In the genomic region with DNA sequence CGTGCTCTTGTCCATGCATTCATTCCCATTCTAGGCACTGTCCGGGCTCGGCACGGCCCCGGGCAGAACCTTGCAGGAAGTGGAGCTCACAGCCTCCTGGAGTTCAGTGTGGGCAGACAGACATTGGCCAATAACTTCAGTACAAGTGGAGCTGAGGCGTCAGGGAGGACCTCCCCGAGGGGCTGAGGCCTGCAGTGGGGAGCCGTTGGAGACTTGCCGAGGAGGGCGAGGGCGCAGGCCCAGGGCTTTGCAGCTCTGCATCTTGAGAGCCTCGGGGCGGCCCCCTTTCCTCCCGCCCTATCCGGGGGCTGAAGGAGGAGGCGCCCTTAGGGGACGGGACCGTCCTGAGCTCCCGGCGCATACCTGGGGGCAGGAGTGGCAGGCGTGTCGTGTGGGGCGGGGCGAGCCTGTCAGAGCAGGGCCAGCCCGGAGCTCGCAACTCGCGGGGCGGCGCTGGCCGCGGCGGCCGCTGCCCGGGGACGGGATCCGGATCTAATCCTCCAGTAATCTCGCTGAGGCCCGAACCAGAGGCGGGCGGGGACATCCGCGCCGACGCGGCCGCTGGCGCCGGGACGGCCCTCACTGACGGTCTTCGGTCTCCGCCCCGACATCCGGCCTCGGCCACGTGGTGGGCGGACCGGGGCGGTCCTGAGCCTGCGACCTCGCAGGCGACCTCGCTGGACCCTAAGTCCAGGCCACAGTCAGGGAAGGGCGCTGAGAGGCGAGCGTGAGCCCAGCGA, we compare ENCODE assay signal across 1 cellular context.
A peak's percentile ranks its signal among the peaks of the same experiment; 100 is the strongest.
TF ChIP-seq lines count a peak whose summit lies in the region.

Gene ACY1, plus strand, starts transcription at position 698 of the 740 bp plus-strand sequence. CDS start 530 bp downstream, outside the sequence.

TF ChIP-seq in K562, 482 proteins besides CTCF, POLR2A, EP300 and RAD21 (continued from another document and continues in another):
- TF ChIP-seq TAL1 (IDR thresholded peaks at IDR 0.05), result no peak
- TF ChIP-seq, protein P1, sequence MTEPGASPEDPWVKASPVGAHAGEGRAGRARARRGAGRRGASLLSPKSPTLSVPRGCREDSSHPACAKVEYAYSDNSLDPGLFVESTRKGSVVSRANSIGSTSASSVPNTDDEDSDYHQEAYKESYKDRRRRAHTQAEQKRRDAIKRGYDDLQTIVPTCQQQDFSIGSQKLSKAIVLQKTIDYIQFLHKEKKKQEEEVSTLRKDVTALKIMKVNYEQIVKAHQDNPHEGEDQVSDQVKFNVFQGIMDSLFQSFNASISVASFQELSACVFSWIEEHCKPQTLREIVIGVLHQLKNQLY (CRISPR knock-in tag; conservative IDR thresholded peaks at IDR 0.05), result no peak
- no peak; a peak in 1 of 4 replicates for TF ChIP-seq KDM4B (IDR thresholded peaks at IDR 0.05; ENCODE audit: borderline replicate concordance in 2 of 2, low read depth in 1 of 2)
- TF ChIP-seq RREB1 (CRISPR knock-in tag; IDR thresholded peaks at IDR 0.05), result no peak
- no peak for TF ChIP-seq ZNF668 (CRISPR knock-in tag; IDR thresholded peaks at IDR 0.05)
- TF ChIP-seq ZSCAN29 (IDR thresholded peaks at IDR 0.05), result peak; percentile 60; the same call in 1 of the 2 replicates
- no peak for TF ChIP-seq U2AF1 (optimal IDR thresholded peaks at IDR 0.05; ENCODE audit: low read depth, low read length)
- no peak for TF ChIP-seq BRD4 (IDR thresholded peaks at IDR 0.05)
- no peak for TF ChIP-seq ZNF644 (tag; IDR thresholded peaks at IDR 0.05; ENCODE audit: low read depth)
- TF ChIP-seq MEIS2 (IDR thresholded peaks at IDR 0.05; ENCODE audit: partially characterized antibody), result peak; percentile 42
- peak; percentile 85 for TF ChIP-seq EP400 (IDR thresholded peaks at IDR 0.05)
- no peak for TF ChIP-seq CHD4 (IDR thresholded peaks at IDR 0.05; ENCODE audit: insufficient read depth, insufficient replicate concordance, low read depth, low read length, poor library complexity, severe bottlenecking)
- TF ChIP-seq SP1 (CRISPR knock-in tag; IDR thresholded peaks at IDR 0.05), result peak; percentile 48; the same call in 1 of the 2 replicates
- TF ChIP-seq PTBP1 (IDR thresholded peaks at IDR 0.05; ENCODE audit: low read depth, low read length), result no peak
- no peak for TF ChIP-seq NFE2L1 (tag; IDR thresholded peaks at IDR 0.05; ENCODE audit: borderline replicate concordance, low read depth)
- no peak; the same call in 1 of the 2 replicates for TF ChIP-seq C11orf30 (IDR thresholded peaks at IDR 0.05; ENCODE audit: low read depth)
- no peak for TF ChIP-seq THAP12 (CRISPR knock-in tag; IDR thresholded peaks at IDR 0.05)
- no peak for TF ChIP-seq ZKSCAN3 (CRISPR knock-in tag; IDR thresholded peaks at IDR 0.05)
- TF ChIP-seq, protein P2, sequence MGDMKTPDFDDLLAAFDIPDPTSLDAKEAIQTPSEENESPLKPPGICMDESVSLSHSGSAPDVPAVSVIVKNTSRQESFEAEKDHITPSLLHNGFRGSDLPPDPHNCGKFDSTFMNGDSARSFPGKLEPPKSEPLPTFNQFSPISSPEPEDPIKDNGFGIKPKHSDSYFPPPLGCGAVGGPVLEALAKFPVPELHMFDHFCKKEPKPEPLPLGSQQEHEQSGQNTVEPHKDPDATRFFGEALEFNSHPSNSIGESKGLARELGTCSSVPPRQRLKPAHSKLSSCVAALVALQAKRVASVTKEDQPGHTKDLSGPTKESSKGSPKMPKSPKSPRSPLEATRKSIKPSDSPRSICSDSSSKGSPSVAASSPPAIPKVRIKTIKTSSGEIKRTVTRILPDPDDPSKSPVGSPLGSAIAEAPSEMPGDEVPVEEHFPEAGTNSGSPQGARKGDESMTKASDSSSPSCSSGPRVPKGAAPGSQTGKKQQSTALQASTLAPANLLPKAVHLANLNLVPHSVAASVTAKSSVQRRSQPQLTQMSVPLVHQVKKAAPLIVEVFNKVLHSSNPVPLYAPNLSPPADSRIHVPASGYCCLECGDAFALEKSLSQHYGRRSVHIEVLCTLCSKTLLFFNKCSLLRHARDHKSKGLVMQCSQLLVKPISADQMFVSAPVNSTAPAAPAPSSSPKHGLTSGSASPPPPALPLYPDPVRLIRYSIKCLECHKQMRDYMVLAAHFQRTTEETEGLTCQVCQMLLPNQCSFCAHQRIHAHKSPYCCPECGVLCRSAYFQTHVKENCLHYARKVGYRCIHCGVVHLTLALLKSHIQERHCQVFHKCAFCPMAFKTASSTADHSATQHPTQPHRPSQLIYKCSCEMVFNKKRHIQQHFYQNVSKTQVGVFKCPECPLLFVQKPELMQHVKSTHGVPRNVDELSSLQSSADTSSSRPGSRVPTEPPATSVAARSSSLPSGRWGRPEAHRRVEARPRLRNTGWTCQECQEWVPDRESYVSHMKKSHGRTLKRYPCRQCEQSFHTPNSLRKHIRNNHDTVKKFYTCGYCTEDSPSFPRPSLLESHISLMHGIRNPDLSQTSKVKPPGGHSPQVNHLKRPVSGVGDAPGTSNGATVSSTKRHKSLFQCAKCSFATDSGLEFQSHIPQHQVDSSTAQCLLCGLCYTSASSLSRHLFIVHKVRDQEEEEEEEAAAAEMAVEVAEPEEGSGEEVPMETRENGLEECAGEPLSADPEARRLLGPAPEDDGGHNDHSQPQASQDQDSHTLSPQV (IDR thresholded peaks at IDR 0.05), result no peak
- TF ChIP-seq, protein P3, sequence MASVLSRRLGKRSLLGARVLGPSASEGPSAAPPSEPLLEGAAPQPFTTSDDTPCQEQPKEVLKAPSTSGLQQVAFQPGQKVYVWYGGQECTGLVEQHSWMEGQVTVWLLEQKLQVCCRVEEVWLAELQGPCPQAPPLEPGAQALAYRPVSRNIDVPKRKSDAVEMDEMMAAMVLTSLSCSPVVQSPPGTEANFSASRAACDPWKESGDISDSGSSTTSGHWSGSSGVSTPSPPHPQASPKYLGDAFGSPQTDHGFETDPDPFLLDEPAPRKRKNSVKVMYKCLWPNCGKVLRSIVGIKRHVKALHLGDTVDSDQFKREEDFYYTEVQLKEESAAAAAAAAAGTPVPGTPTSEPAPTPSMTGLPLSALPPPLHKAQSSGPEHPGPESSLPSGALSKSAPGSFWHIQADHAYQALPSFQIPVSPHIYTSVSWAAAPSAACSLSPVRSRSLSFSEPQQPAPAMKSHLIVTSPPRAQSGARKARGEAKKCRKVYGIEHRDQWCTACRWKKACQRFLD (CRISPR knock-in tag; IDR thresholded peaks at IDR 0.05), result peak; percentile 53; the same call in 1 of the 2 replicates
- TF ChIP-seq STAT5A (IDR thresholded peaks at IDR 0.05; ENCODE audit: borderline replicate concordance, low read length), result no peak
- no peak for TF ChIP-seq HSF4 (CRISPR knock-in tag; IDR thresholded peaks at IDR 0.05; ENCODE audit: borderline replicate concordance)
- TF ChIP-seq, protein P4, sequence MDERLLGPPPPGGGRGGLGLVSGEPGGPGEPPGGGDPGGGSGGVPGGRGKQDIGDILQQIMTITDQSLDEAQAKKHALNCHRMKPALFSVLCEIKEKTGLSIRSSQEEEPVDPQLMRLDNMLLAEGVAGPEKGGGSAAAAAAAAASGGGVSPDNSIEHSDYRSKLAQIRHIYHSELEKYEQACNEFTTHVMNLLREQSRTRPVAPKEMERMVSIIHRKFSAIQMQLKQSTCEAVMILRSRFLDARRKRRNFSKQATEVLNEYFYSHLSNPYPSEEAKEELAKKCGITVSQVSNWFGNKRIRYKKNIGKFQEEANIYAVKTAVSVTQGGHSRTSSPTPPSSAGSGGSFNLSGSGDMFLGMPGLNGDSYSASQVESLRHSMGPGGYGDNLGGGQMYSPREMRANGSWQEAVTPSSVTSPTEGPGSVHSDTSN (CRISPR knock-in tag; IDR thresholded peaks at IDR 0.05; ENCODE audit: low read depth), result no peak
- TF ChIP-seq, protein P4 (tag; conservative IDR thresholded peaks at IDR 0.05; ENCODE audit: low read depth), result no peak
- peak; percentile 70; the same call in 1 of the 2 replicates for TF ChIP-seq GTF2E2 (tag; IDR thresholded peaks at IDR 0.05)
- TF ChIP-seq MTA1 (IDR thresholded peaks at IDR 0.05; ENCODE audit: borderline replicate concordance), result no peak
- TF ChIP-seq KDM1A (IDR thresholded peaks at IDR 0.05), result no peak
- no peak for TF ChIP-seq ZNF282 (CRISPR knock-in tag; IDR thresholded peaks at IDR 0.05)
- TF ChIP-seq, protein P5, sequence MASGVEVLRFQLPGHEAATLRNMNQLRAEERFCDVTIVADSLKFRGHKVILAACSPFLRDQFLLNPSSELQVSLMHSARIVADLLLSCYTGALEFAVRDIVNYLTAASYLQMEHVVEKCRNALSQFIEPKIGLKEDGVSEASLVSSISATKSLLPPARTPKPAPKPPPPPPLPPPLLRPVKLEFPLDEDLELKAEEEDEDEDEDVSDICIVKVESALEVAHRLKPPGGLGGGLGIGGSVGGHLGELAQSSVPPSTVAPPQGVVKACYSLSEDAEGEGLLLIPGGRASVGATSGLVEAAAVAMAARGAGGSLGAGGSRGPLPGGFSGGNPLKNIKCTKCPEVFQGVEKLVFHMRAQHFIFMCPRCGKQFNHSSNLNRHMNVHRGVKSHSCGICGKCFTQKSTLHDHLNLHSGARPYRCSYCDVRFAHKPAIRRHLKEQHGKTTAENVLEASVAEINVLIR (CRISPR knock-in tag; IDR thresholded peaks at IDR 0.05), result no peak
- no peak for TF ChIP-seq TRIM24 (IDR thresholded peaks at IDR 0.05)
- TF ChIP-seq, protein P6, sequence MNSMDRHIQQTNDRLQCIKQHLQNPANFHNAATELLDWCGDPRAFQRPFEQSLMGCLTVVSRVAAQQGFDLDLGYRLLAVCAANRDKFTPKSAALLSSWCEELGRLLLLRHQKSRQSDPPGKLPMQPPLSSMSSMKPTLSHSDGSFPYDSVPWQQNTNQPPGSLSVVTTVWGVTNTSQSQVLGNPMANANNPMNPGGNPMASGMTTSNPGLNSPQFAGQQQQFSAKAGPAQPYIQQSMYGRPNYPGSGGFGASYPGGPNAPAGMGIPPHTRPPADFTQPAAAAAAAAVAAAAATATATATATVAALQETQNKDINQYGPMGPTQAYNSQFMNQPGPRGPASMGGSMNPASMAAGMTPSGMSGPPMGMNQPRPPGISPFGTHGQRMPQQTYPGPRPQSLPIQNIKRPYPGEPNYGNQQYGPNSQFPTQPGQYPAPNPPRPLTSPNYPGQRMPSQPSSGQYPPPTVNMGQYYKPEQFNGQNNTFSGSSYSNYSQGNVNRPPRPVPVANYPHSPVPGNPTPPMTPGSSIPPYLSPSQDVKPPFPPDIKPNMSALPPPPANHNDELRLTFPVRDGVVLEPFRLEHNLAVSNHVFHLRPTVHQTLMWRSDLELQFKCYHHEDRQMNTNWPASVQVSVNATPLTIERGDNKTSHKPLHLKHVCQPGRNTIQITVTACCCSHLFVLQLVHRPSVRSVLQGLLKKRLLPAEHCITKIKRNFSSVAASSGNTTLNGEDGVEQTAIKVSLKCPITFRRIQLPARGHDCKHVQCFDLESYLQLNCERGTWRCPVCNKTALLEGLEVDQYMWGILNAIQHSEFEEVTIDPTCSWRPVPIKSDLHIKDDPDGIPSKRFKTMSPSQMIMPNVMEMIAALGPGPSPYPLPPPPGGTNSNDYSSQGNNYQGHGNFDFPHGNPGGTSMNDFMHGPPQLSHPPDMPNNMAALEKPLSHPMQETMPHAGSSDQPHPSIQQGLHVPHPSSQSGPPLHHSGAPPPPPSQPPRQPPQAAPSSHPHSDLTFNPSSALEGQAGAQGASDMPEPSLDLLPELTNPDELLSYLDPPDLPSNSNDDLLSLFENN (IDR thresholded peaks at IDR 0.05; ENCODE audit: low read depth in 2 of 2, low read length in 2 of 2), result no peak
